ENCODE assay signal across 20 cellular contexts in genomic region chr10:78954701-78955100, GRCh38.
DNase-seq lines count a peak whose midpoint lies in the region; ATAC-seq and TF ChIP-seq lines count a peak whose summit lies in the region.
"Had no signal": no experiment of that assay in that cellular context is flagged by ENCODE, and none has a peak within 500 bp of the region (broad histone marks: within the 10 kb centered on the region; RNA-seq: fewer than 3 reads in every experiment).

No MANE protein-coding gene starts in this region.

- DNase-seq in right cardiac atrium (peak in 2 of 3 donors; percentile 24 to 31), left ventricle myocardium inferior (no peak), endothelial cell (ENCODE audit: low spot score) (no peak), smooth muscle cell (lab: John Stamatoyannopoulos, UW; ENCODE audit: unreplicated experiment) (no peak), NCI-H345 (lab: John Stamatoyannopoulos, UW) (no peak), NOMO-1 treated with DMSO at 0.1 percent for 48 hours (lab: John Stamatoyannopoulos, UW; ENCODE audit: unreplicated experiment) (no peak), glutamatergic neuron (no peak)
- DNase-seq: AML-193; BE2C; CD4-positive, alpha-beta T cell; CD8-positive, alpha-beta memory T cell; DMS 273 treated with DMSO at 0.1 percent for 48 hours; DMS79; GF-D8; H9; HFFc6 had no signal

- TF ChIP-seq CTCF in left ventricle myocardium inferior (IDR thresholded peaks at IDR 0.05; ENCODE audit: borderline replicate concordance) (no peak), endothelial cell (IDR thresholded peaks at IDR 0.05; ENCODE audit: unreplicated experiment) (no peak), smooth muscle cell (IDR thresholded peaks at IDR 0.05; ENCODE audit: borderline replicate concordance, insufficient read depth, poor library complexity, severe bottlenecking) (no peak), glutamatergic neuron (IDR thresholded peaks at IDR 0.05; ENCODE audit: partially characterized antibody, unreplicated experiment) (no peak)

- H3K4me2 ChIP-seq in smooth muscle cell, result peak overlapping the region; percentile 4
- H3K4me2 ChIP-seq: GM23338 had no signal

- no peaks in the 10 kb centered on the region for H3F3A ChIP-seq in smooth muscle cell (ENCODE audit: low read depth)

- H3K9me3 ChIP-seq in right cardiac atrium (ENCODE audit: control insufficient read depth, low read length), result no peaks in the 10 kb centered on the region
- no peaks in the 10 kb centered on the region for H3K9me3 ChIP-seq in left ventricle myocardium inferior (replicated peaks)
- no peaks in the 10 kb centered on the region for H3K9me3 ChIP-seq in smooth muscle cell (replicated peaks; ENCODE audit: low read depth)
- H3K9me3 ChIP-seq: BE2C; BLaER1 treated with 17β-estradiol and CSF1 and Interleukin-3, amounts not matched to agents 10 nM and 100 nM had no signal

- no peaks in the 10 kb centered on the region for H3K27me3 ChIP-seq in right cardiac atrium (ENCODE audit: control insufficient read depth, insufficient read depth)
- no peaks in the 10 kb centered on the region for H3K27me3 ChIP-seq in left ventricle myocardium inferior (ENCODE audit: low read depth)
- H3K27me3 ChIP-seq in smooth muscle cell (ENCODE audit: low read depth), result no peaks in the 10 kb centered on the region
- H3K27me3 ChIP-seq: BE2C had no signal

- no peak overlapping the region for H3K9ac ChIP-seq in smooth muscle cell (ENCODE audit: low read depth)
- H3K9ac ChIP-seq: BLaER1 treated with 17β-estradiol and CSF1 and Interleukin-3, amounts not matched to agents 10 nM and 100 nM had no signal

- H3K4me3 Mint-ChIP-seq in endothelial cell (ENCODE audit: unreplicated experiment) (no peak overlapping the region), glutamatergic neuron (ENCODE audit: unreplicated experiment) (no peak overlapping the region)
- H3K4me3 Mint-ChIP-seq: CD14-positive monocyte; CD4-positive, alpha-beta T cell; CD8-positive, alpha-beta memory T cell; GM23338; H9; HFFc6 had no signal

- H3K4me1 ChIP-seq in right cardiac atrium (ENCODE audit: control insufficient read depth, insufficient read depth, low read length), result peaks cover 7% of the 10 kb centered on the region
- peaks cover 31% of the 10 kb centered on the region for H3K4me1 ChIP-seq in left ventricle myocardium inferior
- no peaks in the 10 kb centered on the region for H3K4me1 ChIP-seq in smooth muscle cell (ENCODE audit: low read depth)

- no peaks in the 10 kb centered on the region for H3K36me3 Mint-ChIP-seq in endothelial cell (ENCODE audit: low read depth, unreplicated experiment)
- no peaks in the 10 kb centered on the region for H3K36me3 Mint-ChIP-seq in glutamatergic neuron (ENCODE audit: unreplicated experiment)
- H3K36me3 Mint-ChIP-seq: CD14-positive monocyte; CD8-positive, alpha-beta memory T cell had no signal

- H3K27ac ChIP-seq in right cardiac atrium (ENCODE audit: low read length) (no peak overlapping the region), left ventricle myocardium inferior (replicated peaks) (no peak overlapping the region), smooth muscle cell (ENCODE audit: low read depth) (peak overlapping the region; percentile 21)
- H3K27ac ChIP-seq: 22Rv1; BLaER1 treated with 17β-estradiol and CSF1 and Interleukin-3, amounts not matched to agents 10 nM and 100 nM had no signal

- H3K36me3 ChIP-seq in left ventricle myocardium inferior (no peaks in the 10 kb centered on the region), smooth muscle cell (ENCODE audit: low read depth) (no peaks in the 10 kb centered on the region)
- H3K36me3 ChIP-seq: BE2C; BLaER1 treated with 17β-estradiol and CSF1 and Interleukin-3, amounts not matched to agents 10 nM and 100 nM had no signal

- H3K27ac Mint-ChIP-seq in endothelial cell (ENCODE audit: unreplicated experiment) (peak overlapping the region; percentile 9), glutamatergic neuron (ENCODE audit: unreplicated experiment) (no peak overlapping the region)
- H3K27ac Mint-ChIP-seq: CD14-positive monocyte; CD4-positive, alpha-beta T cell; CD8-positive, alpha-beta memory T cell; GM23338; HFFc6 had no signal

- no peak overlapping the region for H3K4me3 ChIP-seq in right cardiac atrium (ENCODE audit: low read length)
- no peak overlapping the region for H3K4me3 ChIP-seq in left ventricle myocardium inferior
- H3K4me3 ChIP-seq in smooth muscle cell, result no peak overlapping the region
- H3K4me3 ChIP-seq: BLaER1 treated with 17β-estradiol and CSF1 and Interleukin-3, amounts not matched to agents 10 nM and 100 nM; GM23338 had no signal

- H3K4me1 Mint-ChIP-seq in endothelial cell (ENCODE audit: unreplicated experiment) (peaks cover 3% of the 10 kb centered on the region), glutamatergic neuron (ENCODE audit: low read depth, unreplicated experiment) (peaks cover 1% of the 10 kb centered on the region)
- H3K4me1 Mint-ChIP-seq: CD8-positive, alpha-beta memory T cell had no signal

- H4K20me1 ChIP-seq in smooth muscle cell (ENCODE audit: low read depth), result no peaks in the 10 kb centered on the region

- H3K9me3 Mint-ChIP-seq in endothelial cell (ENCODE audit: unreplicated experiment) (no peaks in the 10 kb centered on the region), glutamatergic neuron (ENCODE audit: unreplicated experiment) (peaks cover 7% of the 10 kb centered on the region)
- H3K9me3 Mint-ChIP-seq: CD14-positive monocyte; CD4-positive, alpha-beta T cell; CD8-positive, alpha-beta memory T cell; GM23338; H9; HFFc6 had no signal

- intact Hi-C loops in right cardiac atrium (cut with DNase I) (no loop called here), left ventricle myocardium inferior (cut with micrococcal nuclease) (no loop called here)

- peaks cover 15% of the 10 kb centered on the region for H3K27me3 Mint-ChIP-seq in endothelial cell (ENCODE audit: unreplicated experiment)
- H3K27me3 Mint-ChIP-seq in glutamatergic neuron (ENCODE audit: unreplicated experiment), result peaks cover 8% of the 10 kb centered on the region
- H3K27me3 Mint-ChIP-seq: CD4-positive, alpha-beta T cell had no signal

- H2AFZ ChIP-seq in smooth muscle cell (ENCODE audit: low read depth), result no peak overlapping the region
- H2AFZ ChIP-seq: GM23338 had no signal

- no peaks in the 10 kb centered on the region for H3K79me2 ChIP-seq in smooth muscle cell (ENCODE audit: low read depth)

- WGBS in right cardiac atrium, result 94% methylated on average over 7 of the region's 7 CpGs
- WGBS in smooth muscle cell (ENCODE audit: low lambda C conversion rate), result 49% methylated on average over 7 of the region's 7 CpGs

- no peak for ATAC-seq in right cardiac atrium
- ATAC-seq: GM23338 had no signal

Comparison
In these comparisons a context has a peak if more than half of its experiments do, and no peak if none do; other contexts are left out.
1. DNase-seq: peak in right cardiac atrium (2 of 3); none in left ventricle myocardium inferior (single experiment), endothelial cell (single experiment), smooth muscle cell (single experiment), NCI-H345 (single experiment), NOMO-1 treated with DMSO at 0.1 percent for 48 hours (single experiment) and glutamatergic neuron (single experiment).